8 cellular contexts compared by ENCODE assay signal in the genomic region with DNA sequence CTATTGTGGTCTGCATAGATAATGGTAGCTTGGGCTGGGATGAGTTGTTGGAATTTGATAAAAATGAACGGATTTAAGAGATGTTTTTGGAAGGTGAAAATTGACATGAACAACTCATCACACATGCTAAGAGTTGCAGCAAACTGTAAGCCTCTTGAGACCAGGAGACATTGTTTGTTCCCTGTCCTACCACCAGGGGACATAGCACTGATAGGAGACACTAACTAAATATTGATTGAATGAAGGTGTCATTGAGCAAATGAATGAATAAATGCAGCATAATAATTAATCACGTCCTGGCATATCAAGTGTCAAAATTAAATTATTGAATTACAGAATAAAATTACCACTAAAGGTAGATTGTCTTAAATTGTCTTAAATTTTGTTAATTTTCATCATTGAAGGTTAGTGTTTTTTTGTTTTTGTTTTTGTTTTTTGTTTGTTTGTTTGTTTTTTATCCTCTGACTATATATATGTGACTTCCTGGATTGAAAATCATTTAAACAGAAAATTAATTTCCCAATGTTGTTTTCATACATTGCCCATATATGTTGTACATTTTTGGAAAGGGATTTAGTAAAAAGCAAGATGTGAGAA.
DNase-seq lines count a peak whose midpoint lies in the region; ATAC-seq and TF ChIP-seq lines count a peak whose summit lies in the region.

No MANE protein-coding gene starts in this region.

- H3K4me3 ChIP-seq in Loucy (ENCODE audit: low read length, poor library complexity, severe bottlenecking) = no peak overlapping the region

- no peaks in the 10 kb centered on the region for H3K9me2 ChIP-seq in Loucy (replicated peaks; ENCODE audit: low read depth, low read length)

- H3K4me1 Mint-ChIP-seq in chondrocyte (ENCODE audit: low read depth) = peaks cover 58% of the 10 kb centered on the region
- H3K4me1 Mint-ChIP-seq in osteocyte (ENCODE audit: unreplicated experiment) = peaks cover 55% of the 10 kb centered on the region

- H3K9me3 Mint-ChIP-seq in chondrocyte (ENCODE audit: low read depth) = peaks cover 6% of the 10 kb centered on the region
- peaks cover 3% of the 10 kb centered on the region for H3K9me3 Mint-ChIP-seq in osteocyte (ENCODE audit: unreplicated experiment)

- DNase-seq in NCI-H82 (lab: John Stamatoyannopoulos, UW) (peak; percentile 63), NCI-H82 treated with DMSO at 0.1 percent for 48 hours (lab: John Stamatoyannopoulos, UW; ENCODE audit: unreplicated experiment) (no peak), chondrocyte (ENCODE audit: low spot score) (no peak), osteocyte (ENCODE audit: extremely low spot score, unreplicated experiment) (no peak), NCI-H774 (lab: John Stamatoyannopoulos, UW) (no peak)

- H3K9me3 ChIP-seq in Loucy (ENCODE audit: insufficient read depth, low read depth, low read length) = no peaks in the 10 kb centered on the region

- H3K4me1 ChIP-seq in Loucy (ENCODE audit: insufficient read depth, low read length, poor library complexity, severe bottlenecking) = no peaks in the 10 kb centered on the region

- ATAC-seq in HG02852 (IDR thresholded peaks at IDR 0.05; ENCODE audit: unreplicated experiment) = no peak
- no peak for ATAC-seq in GM19467 (IDR thresholded peaks at IDR 0.05; ENCODE audit: unreplicated experiment)

- H3F3A ChIP-seq in Loucy (ENCODE audit: low read depth) = no peaks in the 10 kb centered on the region

- H3K27me3 Mint-ChIP-seq in chondrocyte (ENCODE audit: low read depth) (no peaks in the 10 kb centered on the region), osteocyte (ENCODE audit: unreplicated experiment) (no peaks in the 10 kb centered on the region)

- H3K27me3 ChIP-seq in Loucy (ENCODE audit: insufficient read depth, low read length, poor library complexity, severe bottlenecking) = no peaks in the 10 kb centered on the region

- H3K36me3 Mint-ChIP-seq in chondrocyte (ENCODE audit: low read depth) (peaks cover 7% of the 10 kb centered on the region), osteocyte (ENCODE audit: unreplicated experiment) (peaks cover 25% of the 10 kb centered on the region)

- H3K4me3 Mint-ChIP-seq in chondrocyte (ENCODE audit: unreplicated experiment) (no peak overlapping the region), osteocyte (ENCODE audit: unreplicated experiment) (no peak overlapping the region)

- no peaks in the 10 kb centered on the region for H3K36me3 ChIP-seq in Loucy (ENCODE audit: insufficient read depth, low read length)

- TF ChIP-seq CTCF in Loucy (conservative IDR thresholded peaks at IDR 0.05; ENCODE audit: low read length) (peak; percentile 66), chondrocyte (IDR thresholded peaks at IDR 0.05) (peak; percentile 70), osteocyte (IDR thresholded peaks at IDR 0.05) (peak; percentile 49)

- H3K4me2 ChIP-seq in Loucy (ENCODE audit: low read depth, low read length, poor library complexity, severe bottlenecking) = no peak overlapping the region

- no peak overlapping the region for H2AFZ ChIP-seq in Loucy (ENCODE audit: low read length)

- no peak overlapping the region for H3K9ac ChIP-seq in Loucy (ENCODE audit: low read depth, low read length, poor library complexity, severe bottlenecking)

- no peaks in the 10 kb centered on the region for H4K20me1 ChIP-seq in Loucy (ENCODE audit: insufficient read depth, low read length, poor library complexity, severe bottlenecking)

- H3K79me2 ChIP-seq in Loucy (ENCODE audit: insufficient read depth, low read length) = no peaks in the 10 kb centered on the region

- peak overlapping the region; percentile 76 for H3K27ac Mint-ChIP-seq in chondrocyte (ENCODE audit: unreplicated experiment)
- H3K27ac Mint-ChIP-seq in osteocyte (ENCODE audit: unreplicated experiment) = peak overlapping the region; percentile 90
